Comparison of ENCODE assay signal across 8 cellular contexts in the genomic region with DNA sequence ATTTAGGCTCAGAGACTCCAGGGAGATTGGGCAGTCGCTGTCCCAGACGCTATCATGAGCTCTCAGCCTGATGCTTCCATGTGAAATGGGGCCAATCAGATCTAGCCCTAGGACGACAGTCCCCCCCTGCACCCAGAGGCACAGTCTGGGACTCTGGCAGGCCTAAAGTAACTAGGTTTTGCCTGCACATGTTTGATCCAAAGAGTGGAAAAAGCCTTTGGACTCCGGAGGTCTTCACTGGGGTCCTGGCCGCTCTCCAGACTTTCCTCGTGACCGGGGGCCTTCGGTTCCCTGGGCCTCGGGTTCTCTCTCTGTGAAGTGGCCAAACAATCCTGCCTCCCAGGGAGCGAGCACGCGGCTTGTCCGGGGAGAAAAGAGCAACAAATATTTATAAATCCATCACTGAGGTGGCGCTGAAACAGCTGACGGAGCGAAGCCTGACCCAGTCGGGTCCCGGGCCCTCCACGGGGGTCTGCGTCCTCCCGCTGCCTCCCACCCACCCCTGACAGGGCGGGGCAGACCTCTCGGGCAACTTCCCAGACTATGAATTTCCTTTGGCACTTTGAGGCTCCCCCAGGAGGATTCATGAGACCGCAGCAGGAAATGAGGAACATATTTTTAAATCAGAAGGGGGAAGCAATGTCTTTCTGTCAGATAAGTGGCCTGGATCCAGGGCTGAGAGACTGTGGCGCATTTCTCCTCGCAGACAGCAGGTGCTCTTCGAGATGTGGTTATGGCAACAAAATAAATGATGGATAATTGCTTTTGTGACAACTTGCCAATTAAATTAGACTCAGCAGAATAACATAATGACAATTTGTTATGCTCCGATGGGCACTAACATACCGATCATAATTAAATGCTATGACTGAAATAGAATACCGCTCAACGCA. TPM values are rescaled to one million over a fixed set of nuclear protein-coding genes. Genes with fewer than 3 reads are reported as not detected.
A peak's percentile ranks its signal among the peaks of the same experiment; 100 is the strongest.
DNase-seq lines count a peak whose midpoint lies in the region; ATAC-seq, FAIRE-seq and TF ChIP-seq lines count a peak whose summit lies in the region.

No MANE protein-coding gene starts in this region.

- no peaks in the 10 kb centered on the region for H3K79me2 ChIP-seq in DOHH2 (ENCODE audit: control insufficient read depth, low read length)

- H3K4me1 ChIP-seq in DOHH2 (ENCODE audit: control insufficient read depth, low read length) = peaks cover 21% of the 10 kb centered on the region
- peaks cover 19% of the 10 kb centered on the region for H3K4me1 ChIP-seq in lower lobe of right lung

- ATAC-seq in lower lobe of right lung (peak; percentile 32 to 73), HG02870 (IDR thresholded peaks at IDR 0.05; ENCODE audit: unreplicated experiment) (no peak)

- DNase-seq in NCI-H2107 (lab: John Stamatoyannopoulos, UW) (peak; percentile 78), bronchial epithelial cell (ENCODE audit: low read depth) (peak; percentile 23), lower lobe of right lung (no peak), urothelium cell line (ENCODE audit: low spot score) (peak; percentile 65)
- DNase-seq in activated CD4-positive, alpha-beta T cell treated with anti-CD3 and anti-CD28 coated beads for 4 hours = no peak
- DNase-seq in activated CD4-positive, alpha-beta T cell treated with anti-CD3 and anti-CD28 coated beads for 1 hour = no peak

- FAIRE-seq in bronchial epithelial cell (lab: Jason Lieb, UNC) (no peak), urothelium cell line (lab: Jason Lieb, UNC) (peak; percentile 91)

- TF ChIP-seq CTCF in DOHH2 (IDR thresholded peaks at IDR 0.05; ENCODE audit: low read depth, low read length, poor library complexity, severe bottlenecking) (no peak), bronchial epithelial cell (IDR thresholded peaks at IDR 0.05; ENCODE audit: insufficient read depth, low read length, severe bottlenecking) (no peak), lower lobe of right lung (IDR thresholded peaks at IDR 0.05) (no peak)

- H3K27ac ChIP-seq in DOHH2 (ENCODE audit: low read depth, low read length) = 0 out of 2 replicates have a peak overlapping the region, but pooled peaks have one; percentile 10
- peak overlapping the region; percentile 56 for H3K27ac ChIP-seq in lower lobe of right lung

- intact Hi-C loops in lower lobe of right lung (cut with DNase I) = no loop called here

- H3K4me3 ChIP-seq in DOHH2 (ENCODE audit: low read length) = peak overlapping the region; percentile 47
- no peak overlapping the region for H3K4me3 ChIP-seq in bronchial epithelial cell (ENCODE audit: low read depth, low read length)
- peak overlapping the region; percentile 12 for H3K4me3 ChIP-seq in lower lobe of right lung

- peak overlapping the region; percentile 61 for H3K4me2 ChIP-seq in DOHH2 (ENCODE audit: low read length)

- H4K20me1 ChIP-seq in DOHH2 (ENCODE audit: control insufficient read depth, insufficient read depth, low read depth, low read length) = no peaks in the 10 kb centered on the region

- H3K9me2 ChIP-seq in DOHH2 (replicated peaks; ENCODE audit: control insufficient read depth, low read length) = no peaks in the 10 kb centered on the region

- peaks cover 57% of the 10 kb centered on the region for H3K27me3 ChIP-seq in DOHH2 (ENCODE audit: control insufficient read depth, low read length)
- no peaks in the 10 kb centered on the region for H3K27me3 ChIP-seq in bronchial epithelial cell (ENCODE audit: control insufficient read depth, insufficient read depth, low read length)
- H3K27me3 ChIP-seq in lower lobe of right lung (ENCODE audit: low read depth) = peaks cover 3% of the 10 kb centered on the region

- H3K9me3 ChIP-seq in DOHH2 (ENCODE audit: control insufficient read depth, insufficient read depth, low read length) (no peaks in the 10 kb centered on the region), lower lobe of right lung (no peaks in the 10 kb centered on the region)

- no peaks in the 10 kb centered on the region for H3K36me3 ChIP-seq in DOHH2 (ENCODE audit: control insufficient read depth, low read length)
- H3K36me3 ChIP-seq in bronchial epithelial cell (ENCODE audit: control insufficient read depth, insufficient read depth, low read length) = no peaks in the 10 kb centered on the region
- H3K36me3 ChIP-seq in lower lobe of right lung = no peaks in the 10 kb centered on the region

- no peaks in the 10 kb centered on the region for H3F3A ChIP-seq in DOHH2 (ENCODE audit: control insufficient read depth, insufficient read depth)

RNA-seq across cellular contexts. Expression of a gene that starts 38.9 kb away (rescaled TPM):
- total RNA-seq in bronchial epithelial cell (40.5 and 49.7 TPM in 2 replicates), lower lobe of right lung (35.4 TPM)

Comparison
In these comparisons a context has a peak if more than half of its experiments do, and no peak if none do; other contexts are left out.
1. DNase-seq: peak in NCI-H2107 (single experiment), bronchial epithelial cell (single experiment) and urothelium cell line (single experiment); none in lower lobe of right lung (single experiment), activated CD4-positive, alpha-beta T cell treated with anti-CD3 and anti-CD28 coated beads for 4 hours (0 of 2) and activated CD4-positive, alpha-beta T cell treated with anti-CD3 and anti-CD28 coated beads for 1 hour (single experiment).